In genomic region chrX:63250253-63250868, GRCh38 we compare ENCODE assay signal across 1 cellular context.
TF ChIP-seq lines count a peak whose summit lies in the region.

No MANE protein-coding gene starts in this region.

TF ChIP-seq in WTC11, 78 proteins besides CTCF, POLR2A, EP300 and RAD21 (continued from another document):
- TF ChIP-seq ZMAT4 (CRISPR knock-in tag; IDR thresholded peaks at IDR 0.05) (no peak), NR3C1 (CRISPR knock-in tag; conservative IDR thresholded peaks at IDR 0.05; ENCODE audit: low read depth) (no peak), HMGA2 (CRISPR knock-in tag; IDR thresholded peaks at IDR 0.05) (no peak), ERG (CRISPR knock-in tag; IDR thresholded peaks at IDR 0.05) (no peak)
